27 cellular contexts compared by ENCODE assay signal in the genomic region with DNA sequence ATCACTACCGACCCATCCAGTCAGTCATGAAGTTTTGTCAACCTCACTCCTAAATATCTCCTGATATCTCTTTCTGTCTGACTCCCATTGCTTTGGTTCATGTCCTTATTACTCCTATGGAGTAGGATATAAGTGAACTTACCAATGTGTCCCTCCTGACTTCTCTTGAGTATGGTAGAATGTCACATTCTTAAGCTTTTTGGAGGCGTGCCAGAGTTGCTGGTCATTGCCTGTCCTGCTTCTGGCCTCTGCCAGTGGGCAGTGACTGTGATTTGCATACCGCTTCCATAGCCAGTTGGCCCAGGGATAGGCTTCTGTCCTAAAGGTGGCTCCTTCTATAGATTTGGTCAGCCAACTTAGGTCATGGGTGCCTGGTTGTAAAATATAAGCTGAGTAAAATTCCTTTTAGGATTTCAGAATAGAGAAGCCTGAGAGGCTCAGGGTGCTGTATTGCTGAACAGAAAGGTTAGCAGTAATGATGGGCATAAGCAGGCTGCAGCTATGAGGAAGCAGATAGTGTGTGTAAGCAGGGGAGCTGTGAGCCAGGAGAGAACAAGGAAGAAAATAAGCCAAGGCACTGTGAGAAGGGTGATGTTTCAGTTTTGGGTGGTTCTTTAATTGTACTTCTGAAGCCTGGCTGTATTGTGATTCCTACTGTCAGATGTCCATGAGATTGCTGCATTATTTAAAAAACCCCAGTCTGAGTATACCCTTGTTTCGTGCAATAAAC. TPM values are rescaled to one million over a fixed set of nuclear protein-coding genes. Genes with fewer than 3 reads are reported as not detected.
"Had no signal": no experiment of that assay in that cellular context is flagged by ENCODE, and none has a peak within 500 bp of the region (broad histone marks: within the 10 kb centered on the region; RNA-seq: fewer than 3 reads in every experiment).

No MANE protein-coding gene starts in this region.

- H3K27ac ChIP-seq: left lung, pancreas, prostate gland, sigmoid colon, tibial nerve, uterus had no signal

- H3K9me3 ChIP-seq: left lung, pancreas, prostate gland, sigmoid colon, tibial nerve, uterus had no signal

- H3K36me3 Mint-ChIP-seq: mesothelial cell of epicardium, type B pancreatic cell had no signal

- DNase-seq: hippocampal formation; kidney glomerular epithelial cell; left cardiac atrium; left lung; mesendoderm; naive thymus-derived CD8-positive, alpha-beta T cell; pancreas; posterior cingulate gyrus; retina; right cardiac atrium; sigmoid colon; stimulated activated CD4-positive, alpha-beta T cell treated with anti-CD3 and anti-CD28 coated beads, Interleukin-1b, Interleukin-23, amount 100 ng/mL, for 48 hours; stimulated activated CD4-positive, alpha-beta T cell treated with anti-CD3 and anti-CD28 coated beads, Interleukin-2, amount 100 ng/mL, for 48 hours; stimulated activated CD4-positive, alpha-beta T cell treated with anti-CD3 and anti-CD28 coated beads, Interleukin-4, amount 100 ng/mL, for 4 hours; stimulated activated CD8-positive, alpha-beta memory T cell treated with anti-CD3 and anti-CD28 coated beads, Interleukin-4, amount 100 ng/mL, for 48 hours; stimulated activated naive CD4-positive, alpha-beta T cell treated with Interleukin-2 at 50 U/mL for 16 hours; stimulated activated naive CD8-positive, alpha-beta T cell treated with anti-CD3 and anti-CD28 coated beads, Interleukin-15, amount 100 ng/mL, for 72 hours; uterus had no signal

- ATAC-seq: left lung; naive thymus-derived CD8-positive, alpha-beta T cell; pancreas; right cardiac atrium; stimulated activated memory B cell treated with anti-CD40 and anti-IgM and Interleukin-4, amounts not matched to agents 10 μg/mL and 1 μg/mL and 100 μg/mL, for 72 hours; stimulated activated naive CD8-positive, alpha-beta T cell treated with anti-CD3 and anti-CD28 coated beads, Interleukin-15, amount 100 ng/mL, for 72 hours had no signal

- H3K27me3 Mint-ChIP-seq: naive thymus-derived CD8-positive, alpha-beta T cell; stimulated activated memory B cell treated with anti-CD40 and anti-IgM and Interleukin-4, amounts not matched to agents 10 μg/mL and 1 μg/mL and 100 μg/mL, for 72 hours; stimulated activated naive CD8-positive, alpha-beta T cell treated with anti-CD3 and anti-CD28 coated beads, Interleukin-15, amount 100 ng/mL, for 72 hours had no signal

- H3K27ac Mint-ChIP-seq: mesothelial cell of epicardium; naive thymus-derived CD8-positive, alpha-beta T cell; nephron; stimulated activated memory B cell treated with anti-CD40 and anti-IgM and Interleukin-4, amounts not matched to agents 10 μg/mL and 1 μg/mL and 100 μg/mL, for 72 hours; stimulated activated naive CD8-positive, alpha-beta T cell treated with anti-CD3 and anti-CD28 coated beads, Interleukin-15, amount 100 ng/mL, for 72 hours; type B pancreatic cell had no signal

- H3K9me3 Mint-ChIP-seq: mesothelial cell of epicardium; naive thymus-derived CD8-positive, alpha-beta T cell; nephron; neural crest cell; stimulated activated memory B cell treated with anti-CD40 and anti-IgM and Interleukin-4, amounts not matched to agents 10 μg/mL and 1 μg/mL and 100 μg/mL, for 72 hours; stimulated activated naive CD8-positive, alpha-beta T cell treated with anti-CD3 and anti-CD28 coated beads, Interleukin-15, amount 100 ng/mL, for 72 hours; type B pancreatic cell had no signal

- H3K4me3 Mint-ChIP-seq: mesothelial cell of epicardium; naive thymus-derived CD8-positive, alpha-beta T cell; nephron; neural crest cell; stimulated activated memory B cell treated with anti-CD40 and anti-IgM and Interleukin-4, amounts not matched to agents 10 μg/mL and 1 μg/mL and 100 μg/mL, for 72 hours; stimulated activated naive CD8-positive, alpha-beta T cell treated with anti-CD3 and anti-CD28 coated beads, Interleukin-15, amount 100 ng/mL, for 72 hours; type B pancreatic cell had no signal

- H3K4me1 ChIP-seq: pancreas, prostate gland, sigmoid colon had no signal

- H3K36me3 ChIP-seq: left lung, prostate gland, sigmoid colon, tibial nerve, uterus had no signal

- H3K27me3 ChIP-seq: left lung, pancreas, sigmoid colon, tibial nerve, uterus had no signal

- H3K4me3 ChIP-seq: left lung, lung, pancreas, prostate gland, sigmoid colon, smooth muscle cell, tibial nerve, uterus had no signal

- H3K4me1 Mint-ChIP-seq: mesothelial cell of epicardium; naive thymus-derived CD8-positive, alpha-beta T cell; nephron; neural crest cell; stimulated activated memory B cell treated with anti-CD40 and anti-IgM and Interleukin-4, amounts not matched to agents 10 μg/mL and 1 μg/mL and 100 μg/mL, for 72 hours; stimulated activated naive CD8-positive, alpha-beta T cell treated with anti-CD3 and anti-CD28 coated beads, Interleukin-15, amount 100 ng/mL, for 72 hours had no signal

RNA-seq across cellular contexts. Expression of a gene that starts 26.8 kb away (rescaled TPM):
- total RNA-seq: smooth muscle cell had no signal
